In genomic region chr2:24809316-24810007, GRCh38 we compare ENCODE assay signal across 19 cellular contexts. TPM values are rescaled to one million over a fixed set of nuclear protein-coding genes. Genes with fewer than 3 reads are reported as not detected.
DNase-seq lines count a peak whose midpoint lies in the region; ATAC-seq and TF ChIP-seq lines count a peak whose summit lies in the region.
"Had no signal": no experiment of that assay in that cellular context is flagged by ENCODE, and none has a peak within 500 bp of the region (broad histone marks: within the 10 kb centered on the region; RNA-seq: fewer than 3 reads in every experiment).

No MANE protein-coding gene starts in this region.

- no peaks in the 10 kb centered on the region for H3K9me3 Mint-ChIP-seq in activated CD8-positive, alpha-beta memory T cell treated with anti-CD3 and anti-CD28 coated beads, Interleukin-2, amount 10 ng/mL, durations not matched to agents 7 days and 5 days (ENCODE audit: low read depth)
- no peaks in the 10 kb centered on the region for H3K9me3 Mint-ChIP-seq in central memory CD8-positive, alpha-beta T cell
- H3K9me3 Mint-ChIP-seq: activated T-helper 2 cell treated with anti-CD3 and anti-CD28 coated beads, Interferon-gamma antibody, Interleukin-2, Interleukin-4, amounts not matched to agents 10 μg/mL and 5 μg/mL and 100 μg/mL, durations not matched to agents 14 hours and 24 hours and 36 hours had no signal

- no peak for ATAC-seq in activated CD8-positive, alpha-beta memory T cell treated with anti-CD3 and anti-CD28 coated beads, Interleukin-2, amount 10 ng/mL, durations not matched to agents 7 days and 5 days
- ATAC-seq in central memory CD8-positive, alpha-beta T cell (replicated peaks; ENCODE audit: extremely low read depth, poor library complexity, severe bottlenecking) = no peak
- no peak for ATAC-seq in mucosa of descending colon
- ATAC-seq: GM12878 had no signal

- H3K36me3 Mint-ChIP-seq in activated CD8-positive, alpha-beta memory T cell treated with anti-CD3 and anti-CD28 coated beads, Interleukin-2, amount 10 ng/mL, durations not matched to agents 7 days and 5 days = peaks cover 62% of the 10 kb centered on the region
- H3K36me3 Mint-ChIP-seq in central memory CD8-positive, alpha-beta T cell (ENCODE audit: insufficient read depth) = peaks cover 4% of the 10 kb centered on the region

- peaks cover 84% of the 10 kb centered on the region for H3K79me2 ChIP-seq in osteoblast (ENCODE audit: insufficient read depth, low read length)

- H3K27ac Mint-ChIP-seq in activated CD8-positive, alpha-beta memory T cell treated with anti-CD3 and anti-CD28 coated beads, Interleukin-2, amount 10 ng/mL, durations not matched to agents 7 days and 5 days = peak overlapping the region; percentile 44
- peak overlapping the region; percentile 85 for H3K27ac Mint-ChIP-seq in central memory CD8-positive, alpha-beta T cell (ENCODE audit: low read depth)
- H3K27ac Mint-ChIP-seq: nephron had no signal

- CTCF ChIA-PET in activated CD8-positive, alpha-beta memory T cell treated with anti-CD3 and anti-CD28 coated beads, Interleukin-2, amount 10 ng/mL, durations not matched to agents 7 days and 5 days (lab: Charles Lee) = interaction anchor here (0.7 to 1.0 kb wide), 3 partner anchors 18 to 400 kb away, joined by 3 to 4 read pairs (median 3); no protein-coding TSS in a partner anchor

- H3K4me3 Mint-ChIP-seq in activated CD8-positive, alpha-beta memory T cell treated with anti-CD3 and anti-CD28 coated beads, Interleukin-2, amount 10 ng/mL, durations not matched to agents 7 days and 5 days = no peak overlapping the region
- peak overlapping the region; percentile 71 for H3K4me3 Mint-ChIP-seq in central memory CD8-positive, alpha-beta T cell
- H3K4me3 Mint-ChIP-seq: immature natural killer cell, nephron had no signal

- TF ChIP-seq CTCF in HFF-Myc (IDR thresholded peaks at IDR 0.05; ENCODE audit: low read depth, low read length, missing control alignments) = no peak
- no peak for TF ChIP-seq CTCF in osteoblast (IDR thresholded peaks at IDR 0.05; ENCODE audit: extremely low read depth, low read depth, low read length)
- no peak for TF ChIP-seq CTCF in mucosa of descending colon (IDR thresholded peaks at IDR 0.05)

- H3K4me1 ChIP-seq in osteoblast (ENCODE audit: insufficient read depth, low read length) = peaks cover 2% of the 10 kb centered on the region
- H3K4me1 ChIP-seq in mucosa of descending colon (ENCODE audit: low read depth) = no peaks in the 10 kb centered on the region
- H3K4me1 ChIP-seq: uterus had no signal

- H3K4me1 Mint-ChIP-seq in activated CD8-positive, alpha-beta memory T cell treated with anti-CD3 and anti-CD28 coated beads, Interleukin-2, amount 10 ng/mL, durations not matched to agents 7 days and 5 days = peaks cover 22% of the 10 kb centered on the region
- peaks cover 18% of the 10 kb centered on the region for H3K4me1 Mint-ChIP-seq in central memory CD8-positive, alpha-beta T cell

- H3K27ac ChIP-seq in osteoblast (ENCODE audit: low read depth, low read length) = peak overlapping the region; percentile 9
- H3K27ac ChIP-seq: uterus had no signal

- no peak overlapping the region for H3K4me3 ChIP-seq in HFF-Myc (replicated peaks; ENCODE audit: low read depth, low read length)
- H3K4me3 ChIP-seq in osteoblast (ENCODE audit: insufficient read depth, low read length) = no peak overlapping the region
- H3K4me3 ChIP-seq in mucosa of descending colon = no peak overlapping the region
- H3K4me3 ChIP-seq: GM12878, SK-N-MC, uterus had no signal

- intact Hi-C loops in mucosa of descending colon (cut with DNase I, micrococcal nuclease) = no loop called here

- no peaks in the 10 kb centered on the region for H3K27me3 ChIP-seq in osteoblast (ENCODE audit: insufficient read depth, low read length)
- H3K27me3 ChIP-seq: uterus had no signal

- peak overlapping the region; percentile 44 for H3K4me2 ChIP-seq in osteoblast (ENCODE audit: insufficient read depth, low read length)

- no peaks in the 10 kb centered on the region for H3K36me3 ChIP-seq in osteoblast (ENCODE audit: insufficient read depth, low read length)
- no peaks in the 10 kb centered on the region for H3K36me3 ChIP-seq in mucosa of descending colon (ENCODE audit: low read depth)
- H3K36me3 ChIP-seq: uterus had no signal

- no peaks in the 10 kb centered on the region for H3K27me3 Mint-ChIP-seq in activated CD8-positive, alpha-beta memory T cell treated with anti-CD3 and anti-CD28 coated beads, Interleukin-2, amount 10 ng/mL, durations not matched to agents 7 days and 5 days
- H3K27me3 Mint-ChIP-seq in central memory CD8-positive, alpha-beta T cell = no peaks in the 10 kb centered on the region

- no peak for DNase-seq in activated CD8-positive, alpha-beta memory T cell treated with anti-CD3 and anti-CD28 coated beads, Interleukin-2, amount 10 ng/mL, durations not matched to agents 7 days and 5 days
- DNase-seq in activated CD8-positive, alpha-beta memory T cell treated with anti-CD3 and anti-CD28 coated beads, Interleukin-2, amount 50 U/mL, for 48 hours = no peak
- peak; percentile 38 for DNase-seq in HFF-Myc (ENCODE audit: extremely low read depth, low read depth)
- no peak for DNase-seq in central memory CD8-positive, alpha-beta T cell (ENCODE audit: low spot score in 2 of 2)
- no peak for DNase-seq in osteoblast (ENCODE audit: insufficient read length, low spot score, missing footprints)
- no peak for DNase-seq in dedifferentiated amniotic fluid mesenchymal stem cell (ENCODE audit: extremely low spot score)
- DNase-seq in mucosa of descending colon = no peak
- no peak for DNase-seq in NCI-H524 (lab: John Stamatoyannopoulos, UW)
- DNase-seq: activated CD4-positive, alpha-beta T cell treated with anti-CD3 and anti-CD28 coated beads, Interleukin-2, amount 50 U/mL, for 4 hours; amygdala; COR-L47; glutamatergic neuron; immature natural killer cell; NCI-H345; uterus had no signal

- H3K9me3 ChIP-seq in osteoblast (ENCODE audit: low read depth, low read length) (no peaks in the 10 kb centered on the region), mucosa of descending colon (no peaks in the 10 kb centered on the region)
- H3K9me3 ChIP-seq: uterus had no signal

- H4K20me1 ChIP-seq in osteoblast (ENCODE audit: insufficient read depth, low read length) = no peaks in the 10 kb centered on the region

- H2AFZ ChIP-seq in osteoblast (ENCODE audit: low read length) = peak overlapping the region; percentile 27

RNA-seq across cellular contexts. Expression of gene CENPO, which starts 16.2 kb away (rescaled TPM):
- total RNA-seq in activated CD8-positive, alpha-beta memory T cell treated with anti-CD3 and anti-CD28 coated beads, Interleukin-2, amount 10 ng/mL, durations not matched to agents 7 days and 5 days = 10 to 100 TPM; 55.4 to 57.4 TPM
- total RNA-seq in osteoblast = 8.0 and 9.1 TPM in 2 replicates
- 10 to 100 TPM in 2 of 3 donors, 1 to 10 TPM in 1; 6.0 to 15.7 (median 13.4) TPM for total RNA-seq in mucosa of descending colon

RNA-seq across cellular contexts. Expression of gene PTRHD1, which starts 16.3 kb away (rescaled TPM):
- total RNA-seq in activated CD8-positive, alpha-beta memory T cell treated with anti-CD3 and anti-CD28 coated beads, Interleukin-2, amount 10 ng/mL, durations not matched to agents 7 days and 5 days = 10 to 100 TPM; 17.9 to 29.3 TPM
- total RNA-seq in osteoblast = 21.5 and 25.0 TPM in 2 replicates
- total RNA-seq in mucosa of descending colon = 10 to 100 TPM; 19.6 to 43.4 (median 41.9) TPM
